Comparison of ENCODE assay signal across 30 cellular contexts in the genomic region with DNA sequence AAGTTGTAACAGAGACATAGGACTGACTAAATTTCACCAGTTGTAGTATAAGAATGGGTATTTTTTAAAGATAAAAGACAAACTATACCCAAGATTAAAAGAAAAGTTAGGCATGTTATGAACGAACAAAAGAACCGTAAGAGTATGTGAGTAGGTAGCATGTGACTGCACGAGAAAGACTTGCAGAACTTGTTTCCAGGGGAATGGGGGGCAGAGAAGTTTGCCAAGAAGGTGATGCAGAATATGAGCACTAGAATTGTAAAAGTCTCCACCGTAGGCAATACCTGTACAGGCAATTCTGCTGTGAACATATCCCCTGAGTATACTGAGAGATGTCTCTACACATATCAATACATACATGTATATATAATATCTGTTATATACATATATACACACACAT.
"Had no signal": no experiment of that assay in that cellular context is flagged by ENCODE, and none has a peak within 500 bp of the region (broad histone marks: within the 10 kb centered on the region; RNA-seq: fewer than 3 reads in every experiment).

No MANE protein-coding gene starts in this region.

- H3K4me1 ChIP-seq: adrenal gland, esophagus squamous epithelium had no signal

- H3K4me3 ChIP-seq: adrenal gland, body of pancreas, coronary artery, dorsolateral prefrontal cortex, esophagus squamous epithelium had no signal

- FAIRE-seq: frontal cortex had no signal

- ATAC-seq: activated CD4-positive, alpha-beta T cell treated with anti-CD3 and anti-CD28 coated beads for 36 hours; activated CD8-positive, alpha-beta memory T cell treated with anti-CD3 and anti-CD28 coated beads, Interleukin-2, amount 10 ng/mL, durations not matched to agents 7 days and 5 days; activated CD8-positive, alpha-beta T cell treated with anti-CD3 and anti-CD28 coated beads, Interleukin-2, amount 10 ng/mL, durations not matched to agents 7 days and 5 days; activated naive CD8-positive, alpha-beta T cell treated with anti-CD3 and anti-CD28 coated beads, Interleukin-2, amount 50 U/mL, for 24 hours; body of pancreas had no signal

- H3K36me3 Mint-ChIP-seq: activated CD4-positive, alpha-beta memory T cell treated with anti-CD3 and anti-CD28 coated beads for 36 hours; activated CD8-positive, alpha-beta memory T cell treated with anti-CD3 and anti-CD28 coated beads, Interleukin-2, amount 10 ng/mL, durations not matched to agents 7 days and 5 days; activated naive CD4-positive, alpha-beta T cell treated with anti-CD3 and anti-CD28 coated beads, Interleukin-2, amount 50 U/mL, for 24 hours; activated naive CD8-positive, alpha-beta T cell treated with anti-CD3 and anti-CD28 coated beads for 36 hours had no signal

- H3K9me3 Mint-ChIP-seq: activated CD4-positive, alpha-beta T cell treated with anti-CD3 and anti-CD28 coated beads, Interleukin-2, amount 10 ng/mL, durations not matched to agents 24 days and 14 days; activated naive CD4-positive, alpha-beta T cell treated with anti-CD3 and anti-CD28 coated beads, Interleukin-2, amount 50 U/mL, for 24 hours; activated naive CD8-positive, alpha-beta T cell treated with anti-CD3 and anti-CD28 coated beads for 36 hours; activated naive CD8-positive, alpha-beta T cell treated with anti-CD3 and anti-CD28 coated beads, Interleukin-2, amount 50 U/mL, for 24 hours; dendritic cell treated with granulocyte-macrophage colony-stimulating factor and Interleukin-4, amounts not matched to agents 40 ng/mL and 50 ng/mL, for 4 days had no signal

- H3K27ac ChIP-seq: adrenal gland, body of pancreas, coronary artery, dorsolateral prefrontal cortex, esophagus squamous epithelium had no signal

- H3K27ac Mint-ChIP-seq: activated CD4-positive, alpha-beta memory T cell treated with anti-CD3 and anti-CD28 coated beads for 36 hours; activated CD4-positive, alpha-beta T cell treated with anti-CD3 and anti-CD28 coated beads for 36 hours; activated CD4-positive, alpha-beta T cell treated with anti-CD3 and anti-CD28 coated beads, Interleukin-2, amount 10 ng/mL, durations not matched to agents 24 days and 14 days; activated CD8-positive, alpha-beta memory T cell treated with anti-CD3 and anti-CD28 coated beads, Interleukin-2, amount 10 ng/mL, durations not matched to agents 7 days and 5 days; activated CD8-positive, alpha-beta T cell treated with anti-CD3 and anti-CD28 coated beads, Interleukin-2, amount 10 ng/mL, durations not matched to agents 7 days and 5 days; activated naive CD4-positive, alpha-beta T cell treated with anti-CD3 and anti-CD28 coated beads for 36 hours; activated naive CD4-positive, alpha-beta T cell treated with anti-CD3 and anti-CD28 coated beads, Interleukin-2, amount 50 U/mL, for 24 hours; activated naive CD8-positive, alpha-beta T cell treated with anti-CD3 and anti-CD28 coated beads for 36 hours; activated naive CD8-positive, alpha-beta T cell treated with anti-CD3 and anti-CD28 coated beads, Interleukin-2, amount 50 U/mL, for 24 hours; activated T-helper 1 cell treated with anti-CD3 and anti-CD28 coated beads, Interleukin-12 subunit alpha, Interleukin-12 subunit beta, Interleukin-2, Interleukin-4 antibody, amounts not matched to agents 30 ng/mL and 10 ng/mL and 1 ng/mL, durations not matched to agents 14 hours and 24 hours and 36 hours; activated T-helper 2 cell treated with anti-CD3 and anti-CD28 coated beads, Interferon-gamma antibody, Interleukin-2, Interleukin-4, amounts not matched to agents 10 μg/mL and 5 μg/mL and 100 μg/mL, durations not matched to agents 14 hours and 24 hours and 36 hours; dendritic cell treated with granulocyte-macrophage colony-stimulating factor and Interleukin-4, amounts not matched to agents 40 ng/mL and 50 ng/mL, for 4 days; endodermal cell had no signal

- H3K4me3 Mint-ChIP-seq: activated CD4-positive, alpha-beta memory T cell treated with anti-CD3 and anti-CD28 coated beads for 36 hours; activated CD4-positive, alpha-beta T cell treated with anti-CD3 and anti-CD28 coated beads for 36 hours; activated CD4-positive, alpha-beta T cell treated with anti-CD3 and anti-CD28 coated beads, Interleukin-2, amount 10 ng/mL, durations not matched to agents 24 days and 14 days; activated CD8-positive, alpha-beta memory T cell treated with anti-CD3 and anti-CD28 coated beads, Interleukin-2, amount 10 ng/mL, durations not matched to agents 7 days and 5 days; activated CD8-positive, alpha-beta T cell treated with anti-CD3 and anti-CD28 coated beads, Interleukin-2, amount 10 ng/mL, durations not matched to agents 7 days and 5 days; activated naive CD4-positive, alpha-beta T cell treated with anti-CD3 and anti-CD28 coated beads for 36 hours; activated naive CD4-positive, alpha-beta T cell treated with anti-CD3 and anti-CD28 coated beads, Interleukin-2, amount 50 U/mL, for 24 hours; activated naive CD8-positive, alpha-beta T cell treated with anti-CD3 and anti-CD28 coated beads for 36 hours; activated naive CD8-positive, alpha-beta T cell treated with anti-CD3 and anti-CD28 coated beads, Interleukin-2, amount 50 U/mL, for 24 hours; activated T-helper 1 cell treated with anti-CD3 and anti-CD28 coated beads, Interleukin-12 subunit alpha, Interleukin-12 subunit beta, Interleukin-2, Interleukin-4 antibody, amounts not matched to agents 30 ng/mL and 10 ng/mL and 1 ng/mL, durations not matched to agents 14 hours and 24 hours and 36 hours; central memory CD8-positive, alpha-beta T cell; dendritic cell treated with granulocyte-macrophage colony-stimulating factor and Interleukin-4, amounts not matched to agents 40 ng/mL and 50 ng/mL, for 4 days; endodermal cell had no signal

- H3K4me1 Mint-ChIP-seq: activated CD4-positive, alpha-beta T cell treated with anti-CD3 and anti-CD28 coated beads for 36 hours; activated CD4-positive, alpha-beta T cell treated with anti-CD3 and anti-CD28 coated beads, Interleukin-2, amount 10 ng/mL, durations not matched to agents 24 days and 14 days; activated CD8-positive, alpha-beta memory T cell treated with anti-CD3 and anti-CD28 coated beads, Interleukin-2, amount 10 ng/mL, durations not matched to agents 7 days and 5 days; activated naive CD4-positive, alpha-beta T cell treated with anti-CD3 and anti-CD28 coated beads, Interleukin-2, amount 50 U/mL, for 24 hours; activated naive CD8-positive, alpha-beta T cell treated with anti-CD3 and anti-CD28 coated beads for 36 hours; activated naive CD8-positive, alpha-beta T cell treated with anti-CD3 and anti-CD28 coated beads, Interleukin-2, amount 50 U/mL, for 24 hours; central memory CD8-positive, alpha-beta T cell; endodermal cell had no signal

- DNase-seq: activated CD4-positive, alpha-beta memory T cell treated with anti-CD3 and anti-CD28 coated beads for 36 hours; activated CD4-positive, alpha-beta T cell treated with anti-CD3 and anti-CD28 coated beads for 36 hours; activated CD4-positive, alpha-beta T cell treated with anti-CD3 and anti-CD28 coated beads, Interleukin-2, amount 10 ng/mL, durations not matched to agents 24 days and 14 days; activated CD4-positive, CD25-positive, alpha-beta regulatory T cell; activated CD4-positive, CD25-positive, alpha-beta regulatory T cell treated with anti-CD3 and anti-CD28 coated beads, Interleukin-2, amount 50 U/mL, for 72 hours; activated CD8-positive, alpha-beta memory T cell treated with anti-CD3 and anti-CD28 coated beads, Interleukin-2, amount 10 ng/mL, durations not matched to agents 7 days and 5 days; activated CD8-positive, alpha-beta memory T cell treated with anti-CD3 and anti-CD28 coated beads, Interleukin-2, amount 50 U/mL, for 4 hours; activated CD8-positive, alpha-beta T cell treated with anti-CD3 and anti-CD28 coated beads, Interleukin-2, amount 10 ng/mL, durations not matched to agents 7 days and 5 days; activated effector memory CD4-positive, alpha-beta T cell treated with anti-CD3 and anti-CD28 coated beads, Interleukin-2, amount 50 U/mL, for 16 hours; activated naive CD4-positive, alpha-beta T cell treated with anti-CD3 and anti-CD28 coated beads for 36 hours; activated naive CD8-positive, alpha-beta T cell treated with anti-CD3 and anti-CD28 coated beads for 36 hours; activated naive CD8-positive, alpha-beta T cell treated with anti-CD3 and anti-CD28 coated beads, Interleukin-2, amount 50 U/mL, for 24 hours; activated T-cell treated with anti-CD3 and anti-CD28 coated beads, Interleukin-2, amount 50 U/mL, for 1 hour; activated T-cell treated with anti-CD3 and anti-CD28 coated beads, Interleukin-2, amount 50 U/mL, for 48 hours; adrenal gland; amygdala; aorta; dorsolateral prefrontal cortex; effector memory CD4-positive, alpha-beta T cell; endodermal cell; esophagus squamous epithelium; T-helper 2 cell had no signal

- H3K36me3 ChIP-seq: adrenal gland, esophagus squamous epithelium had no signal

- H3K27me3 ChIP-seq: adrenal gland, body of pancreas, dorsolateral prefrontal cortex, esophagus squamous epithelium had no signal

- H3K27me3 Mint-ChIP-seq: activated CD4-positive, alpha-beta memory T cell treated with anti-CD3 and anti-CD28 coated beads for 36 hours; activated CD4-positive, alpha-beta T cell treated with anti-CD3 and anti-CD28 coated beads for 36 hours; activated CD4-positive, alpha-beta T cell treated with anti-CD3 and anti-CD28 coated beads, Interleukin-2, amount 10 ng/mL, durations not matched to agents 24 days and 14 days; activated CD8-positive, alpha-beta memory T cell treated with anti-CD3 and anti-CD28 coated beads, Interleukin-2, amount 10 ng/mL, durations not matched to agents 7 days and 5 days; activated naive CD4-positive, alpha-beta T cell treated with anti-CD3 and anti-CD28 coated beads, Interleukin-2, amount 50 U/mL, for 24 hours; activated naive CD8-positive, alpha-beta T cell treated with anti-CD3 and anti-CD28 coated beads for 36 hours; activated naive CD8-positive, alpha-beta T cell treated with anti-CD3 and anti-CD28 coated beads, Interleukin-2, amount 50 U/mL, for 24 hours; central memory CD8-positive, alpha-beta T cell; dendritic cell treated with granulocyte-macrophage colony-stimulating factor and Interleukin-4, amounts not matched to agents 40 ng/mL and 50 ng/mL, for 4 days had no signal
